In genomic region chr14:81243499-81243898, GRCh38 we compare ENCODE assay signal across 8 cellular contexts.
"Had no signal": no experiment of that assay in that cellular context is flagged by ENCODE, and none has a peak within 500 bp of the region (broad histone marks: within the 10 kb centered on the region; RNA-seq: fewer than 3 reads in every experiment).

No MANE protein-coding gene starts in this region.

- ATAC-seq: GM12878 had no signal

- DNase-seq: GDM1, GF-D8 had no signal

- FAIRE-seq: G401.6, GM12878, GM12891, GM12892, GM18507, GM19239 had no signal

- H3K4me3 ChIP-seq: GM12878 had no signal
